ENCODE assay signal across 8 cellular contexts in the genomic region with DNA sequence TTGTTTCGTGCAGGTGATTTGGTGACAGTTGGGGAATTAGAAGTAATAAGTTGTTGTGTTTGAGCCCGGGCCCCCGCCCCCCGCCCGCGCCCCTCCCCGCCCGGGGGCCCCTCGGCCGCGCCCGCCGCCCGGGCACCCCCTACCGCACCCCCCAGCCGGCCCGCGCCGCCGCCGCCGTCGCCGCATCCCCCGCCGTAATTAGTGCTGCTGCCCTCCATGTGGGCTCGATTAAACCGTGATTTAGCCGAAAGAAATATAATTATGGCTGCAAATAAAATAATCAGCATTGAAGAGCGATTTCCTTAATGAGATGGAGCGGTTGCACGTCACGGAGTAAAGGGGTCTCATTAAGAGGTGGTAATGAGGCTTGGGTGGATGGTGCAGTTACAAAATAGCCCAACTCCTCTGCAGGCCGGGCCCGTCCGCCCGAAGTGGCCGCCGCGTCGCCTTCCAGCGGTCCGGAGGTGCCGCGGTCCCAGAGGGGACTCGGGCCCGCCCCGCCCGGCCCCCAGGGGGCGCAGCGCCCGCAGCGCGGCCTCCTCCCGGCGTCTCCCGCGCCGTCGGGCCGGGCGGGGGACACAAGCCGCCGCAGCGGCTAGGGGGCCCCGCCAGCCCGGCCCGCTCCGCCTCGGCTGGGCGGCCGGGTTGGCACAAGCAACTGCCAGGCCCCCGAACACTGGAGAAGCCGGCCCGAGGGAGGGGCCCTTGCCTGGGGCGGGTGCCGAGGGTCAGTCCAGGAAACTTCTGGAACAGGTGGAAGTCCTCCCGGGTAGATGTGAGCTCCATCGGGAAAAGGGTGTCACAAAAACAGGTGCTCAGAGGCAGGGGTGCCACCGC. TPM values are rescaled to one million over a fixed set of nuclear protein-coding genes. Genes with fewer than 3 reads are reported as not detected.
DNase-seq lines count a peak whose midpoint lies in the region; ATAC-seq and TF ChIP-seq lines count a peak whose summit lies in the region.

No MANE protein-coding gene starts in this region.

- no peaks in the 10 kb centered on the region for H3K36me3 ChIP-seq in adrenal gland (replicated peaks in 1 of 2)
- no peaks in the 10 kb centered on the region for H3K36me3 ChIP-seq in testis (ENCODE audit: low read depth, missing control alignments)

- H3K27ac ChIP-seq in adrenal gland (no peak overlapping the region), testis (no peak overlapping the region)

- DNase-seq in AG10803 (ENCODE audit: low read depth) (no peak), GM13977 (ENCODE audit: low spot score) (peak; percentile 92), NCI-H774 (lab: John Stamatoyannopoulos, UW) (peak; percentile 34), adrenal gland (peak in 4 of 7 donors; percentile 38 to 61 (median 46)), left lobe of liver (ENCODE audit: low spot score) (peak; percentile 48), testis (no peak)

- intact Hi-C loops in adrenal gland (cut with DNase I) (loop anchor here (10.0 kb wide), 2 partner anchors 139 to 359 kb away; no protein-coding TSS in a partner anchor), testis (cut with DNase I; ENCODE audit: low total_unique reads) (no loop called here)

- peaks cover 55% of the 10 kb centered on the region for H3K27me3 ChIP-seq in adrenal gland
- peaks cover 15% of the 10 kb centered on the region for H3K27me3 ChIP-seq in testis

- in situ Hi-C loops in GM13977 (cut with MboI; ENCODE audit: low pct_unique_long_range_greater_than_20kb, low sequenced_read_pairs, unreplicated experiment), result loop anchor here (25.0 kb wide), 1 partner anchor 342 kb away; no protein-coding TSS in a partner anchor

- ATAC-seq in left lobe of liver (peak; percentile 94), GM21367 (IDR thresholded peaks at IDR 0.05; ENCODE audit: unreplicated experiment) (no peak), GM21529 (IDR thresholded peaks at IDR 0.05; ENCODE audit: unreplicated experiment) (no peak)

- TF ChIP-seq CTCF in AG10803 (conservative IDR thresholded peaks at IDR 0.05; ENCODE audit: low read length), result no peak; the same call in 1 of the 2 replicates
- peak; percentile 82 for TF ChIP-seq CTCF in GM13977 (IDR thresholded peaks at IDR 0.05; ENCODE audit: extremely low read depth, insufficient read depth, missing control alignments)
- peak in 3 of 6 experiments; percentile 53 to 79 (median 56) for TF ChIP-seq CTCF in adrenal gland (IDR thresholded peaks at IDR 0.05)
- TF ChIP-seq CTCF in testis (IDR thresholded peaks at IDR 0.05), result peak; percentile 28 to 57 (median 36)

- no peak for TF ChIP-seq POLR2A in adrenal gland (IDR thresholded peaks at IDR 0.05)
- TF ChIP-seq POLR2A in testis (IDR thresholded peaks at IDR 0.05), result no peak

- H3K4me3 ChIP-seq in AG10803 (ENCODE audit: low read length) (peak overlapping the region; percentile 28), adrenal gland (peak overlapping the region in 1 of 4 donors; percentile 67), testis (peak overlapping the region; percentile 31 to 41)

- peaks cover 4% of the 10 kb centered on the region in 2 donors for H3K4me1 ChIP-seq in adrenal gland (replicated peaks in 1 of 2)
- H3K4me1 ChIP-seq in testis, result no peaks in the 10 kb centered on the region

- 2 to 3% (median 2%) methylated on average over 28 to 80 of the region's 80 CpGs for WGBS in adrenal gland, 4 donors
- 3 to 5% methylated on average over 23 to 73 of the region's 80 CpGs for WGBS in testis, 2 donors

- H3K9me3 ChIP-seq in adrenal gland (replicated peaks in 1 of 3), result no peaks in the 10 kb centered on the region
- no peaks in the 10 kb centered on the region for H3K9me3 ChIP-seq in testis

RNA-seq across cellular contexts. Expression of a gene that starts 6.9 kb away (rescaled TPM):
- total RNA-seq in adrenal gland (under 1 TPM in 1 of 8 donors, not detected in 7; 0.10 TPM), left lobe of liver (not detected), testis (under 1 TPM; 0.37 to 0.39 TPM)
- polyA plus RNA-seq in adrenal gland (not detected), testis (ENCODE audit: insufficient read depth, low read depth, low replicate concordance) (1.5 TPM)

Comparison
In these comparisons a context has a peak if more than half of its experiments do, and no peak if none do; other contexts are left out.
1. DNase-seq: peak in GM13977 (single experiment), NCI-H774 (single experiment), adrenal gland (4 of 7) and left lobe of liver (single experiment); none in AG10803 (single experiment) and testis (single experiment).